ENCODE assay signal across 24 cellular contexts in the genomic region with DNA sequence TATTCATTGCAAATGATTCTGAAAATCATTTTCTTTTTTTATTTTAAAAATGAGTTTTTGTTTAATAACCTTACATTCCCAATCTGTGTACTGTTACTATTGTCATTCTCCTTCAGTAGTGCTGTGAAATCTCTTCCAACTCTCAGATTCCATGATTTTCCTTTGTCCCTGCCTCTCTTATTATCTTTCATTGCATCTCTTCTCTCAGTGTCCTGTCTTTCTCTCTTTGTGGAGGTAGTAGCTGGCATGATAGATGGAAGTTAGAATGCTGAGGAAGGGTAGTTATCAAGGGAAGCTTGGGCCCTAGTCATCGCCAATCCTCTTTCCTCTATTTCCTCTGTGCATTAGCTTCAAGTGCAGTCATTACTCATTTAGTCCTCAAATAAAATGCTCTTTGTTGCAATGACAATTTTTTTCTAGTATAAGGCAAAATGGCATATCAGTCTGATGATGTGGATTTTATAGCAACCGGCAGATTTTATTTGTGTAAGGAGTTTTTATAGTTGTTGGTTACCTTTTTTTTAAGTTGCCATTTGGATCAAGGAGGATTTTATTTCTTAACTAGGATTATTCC.
"Had no signal": no experiment of that assay in that cellular context is flagged by ENCODE, and none has a peak within 500 bp of the region (broad histone marks: within the 10 kb centered on the region; RNA-seq: fewer than 3 reads in every experiment).

No MANE protein-coding gene starts in this region.

- H3K27me3 ChIP-seq: MG63 had no signal

- H3K27ac ChIP-seq: SJSA1 had no signal

- H3K9me3 ChIP-seq: MG63, SJSA1 had no signal

- H3K36me3 ChIP-seq: MG63, SJSA1 had no signal

- H3K4me1 ChIP-seq: SJSA1 had no signal

- DNase-seq: IMR-90, Karpas-422, KG1, MG63, NCI-H1092, NCI-H1105 treated with DMSO at 0.1 percent for 48 hours, NCI-H1417 treated with DMSO at 0.1 percent for 48 hours, NCI-H146, NCI-H1694 treated with DMSO at 0.1 percent for 48 hours, NCI-H1930, NCI-H2081, NCI-H2107, NCI-H2227 treated with DMSO at 0.1 percent for 48 hours, NCI-H446, NCI-H510A, NCI-H524 treated with DMSO at 0.1 percent for 48 hours, NCI-H69, NCI-H774, Right ventricle myocardium superior, RPMI8226, SIG-M5, SW 1271 had no signal

- H3K4me3 ChIP-seq: MG63, SJSA1 had no signal

- ATAC-seq: HepG2 had no signal
